ENCODE assay signal across 13 cellular contexts in genomic region chr5:14413331-14413750, GRCh38.
DNase-seq lines count a peak whose midpoint lies in the region; ATAC-seq and FAIRE-seq lines count a peak whose summit lies in the region.
"Had no signal": no experiment of that assay in that cellular context is flagged by ENCODE, and none has a peak within 500 bp of the region (broad histone marks: within the 10 kb centered on the region; RNA-seq: fewer than 3 reads in every experiment).

No MANE protein-coding gene starts in this region.

- ATAC-seq in stimulated activated naive B cell treated with anti-CD40 and anti-IgM and Interleukin-4, amounts not matched to agents 10 μg/mL and 1 μg/mL and 100 μg/mL, for 72 hours (replicated peaks): peak in 1 of 2 donors; percentile 41
- ATAC-seq in GM21423 (IDR thresholded peaks at IDR 0.05; ENCODE audit: unreplicated experiment): no peak
- ATAC-seq: HepG2 had no signal

- H3K27me3 Mint-ChIP-seq in activated T-cell treated with anti-CD3 and anti-CD28 coated beads, Interleukin-2, amount 50 U/mL, for 24 hours: peaks cover 2% of the 10 kb centered on the region
- H3K27me3 Mint-ChIP-seq in stimulated activated naive B cell treated with anti-CD40 and anti-IgM and Interleukin-4, amounts not matched to agents 10 μg/mL and 1 μg/mL and 100 μg/mL, for 72 hours: no peaks in the 10 kb centered on the region

- no peak for FAIRE-seq in urothelium cell line (lab: Jason Lieb, UNC)
- FAIRE-seq: A204.1, GM18507, HepG2 had no signal

- H3K9me3 Mint-ChIP-seq in activated T-cell treated with anti-CD3 and anti-CD28 coated beads, Interleukin-2, amount 50 U/mL, for 24 hours: no peaks in the 10 kb centered on the region
- H3K9me3 Mint-ChIP-seq in stimulated activated naive B cell treated with anti-CD40 and anti-IgM and Interleukin-4, amounts not matched to agents 10 μg/mL and 1 μg/mL and 100 μg/mL, for 72 hours: no peaks in the 10 kb centered on the region

- peaks cover 60% of the 10 kb centered on the region for H3K4me1 Mint-ChIP-seq in activated T-cell treated with anti-CD3 and anti-CD28 coated beads, Interleukin-2, amount 50 U/mL, for 24 hours (ENCODE audit: low read depth)
- H3K4me1 Mint-ChIP-seq in stimulated activated naive B cell treated with anti-CD40 and anti-IgM and Interleukin-4, amounts not matched to agents 10 μg/mL and 1 μg/mL and 100 μg/mL, for 72 hours: peaks cover 0 to 14% of the 10 kb centered on the region in 2 donors

- peak overlapping the region; percentile 93 for H3K27ac Mint-ChIP-seq in activated T-cell treated with anti-CD3 and anti-CD28 coated beads, Interleukin-2, amount 50 U/mL, for 24 hours
- peak overlapping the region; percentile 47 for H3K27ac Mint-ChIP-seq in stimulated activated naive B cell treated with anti-CD40 and anti-IgM and Interleukin-4, amounts not matched to agents 10 μg/mL and 1 μg/mL and 100 μg/mL, for 72 hours

- peak overlapping the region; percentile 62 for H3K4me3 Mint-ChIP-seq in activated T-cell treated with anti-CD3 and anti-CD28 coated beads, Interleukin-2, amount 50 U/mL, for 24 hours
- H3K4me3 Mint-ChIP-seq in stimulated activated naive B cell treated with anti-CD40 and anti-IgM and Interleukin-4, amounts not matched to agents 10 μg/mL and 1 μg/mL and 100 μg/mL, for 72 hours: no peak overlapping the region

- DNase-seq in activated CD4-positive, CD25-positive, alpha-beta regulatory T cell (lab: John Stamatoyannopoulos, UW): peak in 3 of 4 experiments; percentile 5 to 11 (median 6)
- DNase-seq in activated CD4-positive, CD25-positive, alpha-beta regulatory T cell treated with anti-CD3 and anti-CD28 coated beads, Interleukin-2, amount 50 U/mL, for 72 hours: no peak
- peak; percentile 49 for DNase-seq in activated T-cell treated with anti-CD3 and anti-CD28 coated beads, Interleukin-2, amount 50 U/mL, for 24 hours
- peak; percentile 25 for DNase-seq in effector CD8-positive, alpha-beta T cell (lab: John Stamatoyannopoulos, UW)
- DNase-seq in stimulated activated naive B cell treated with anti-CD40 and anti-IgM and Interleukin-4, amounts not matched to agents 10 μg/mL and 1 μg/mL and 100 μg/mL, for 72 hours: no peak
- DNase-seq in NCI-H774 (lab: John Stamatoyannopoulos, UW): no peak
- no peak for DNase-seq in urothelium cell line (ENCODE audit: low spot score)
- DNase-seq: aorta, NCI-H1694 had no signal

- H3K36me3 Mint-ChIP-seq in activated T-cell treated with anti-CD3 and anti-CD28 coated beads, Interleukin-2, amount 50 U/mL, for 24 hours (ENCODE audit: low read depth): no peaks in the 10 kb centered on the region
- H3K36me3 Mint-ChIP-seq in stimulated activated naive B cell treated with anti-CD40 and anti-IgM and Interleukin-4, amounts not matched to agents 10 μg/mL and 1 μg/mL and 100 μg/mL, for 72 hours: peaks cover 37 to 74% of the 10 kb centered on the region in 2 donors

Comparison
In these comparisons a context has a peak if more than half of its experiments do, and no peak if none do; other contexts are left out.
1. DNase-seq: peak in activated CD4-positive, CD25-positive, alpha-beta regulatory T cell (3 of 4), activated T-cell treated with anti-CD3 and anti-CD28 coated beads, Interleukin-2, amount 50 U/mL, for 24 hours (single experiment) and effector CD8-positive, alpha-beta T cell (single experiment); none in activated CD4-positive, CD25-positive, alpha-beta regulatory T cell treated with anti-CD3 and anti-CD28 coated beads, Interleukin-2, amount 50 U/mL, for 72 hours (single experiment), stimulated activated naive B cell treated with anti-CD40 and anti-IgM and Interleukin-4, amounts not matched to agents 10 μg/mL and 1 μg/mL and 100 μg/mL, for 72 hours (single experiment), NCI-H774 (single experiment) and urothelium cell line (single experiment).